Comparison of ENCODE assay signal across 14 cellular contexts in the genomic region with DNA sequence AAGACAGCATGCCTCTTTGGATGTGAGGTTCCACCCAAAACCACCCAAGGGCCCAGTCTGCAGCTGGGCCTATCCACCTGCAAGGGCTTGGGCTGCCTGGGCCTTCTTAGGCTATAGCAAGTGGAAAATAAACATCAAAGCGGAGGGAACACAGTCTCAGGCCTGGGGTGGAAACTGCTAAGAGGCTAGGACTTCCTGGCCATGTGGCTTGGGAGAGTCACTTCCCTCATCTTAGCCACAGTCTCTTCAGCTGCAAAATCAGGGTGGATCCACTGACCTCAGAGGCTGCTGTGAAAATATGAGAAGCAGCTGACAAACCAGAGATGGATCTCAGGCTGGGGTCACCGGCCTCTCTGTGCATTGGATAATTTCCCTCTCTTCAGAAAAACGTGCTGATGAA. TPM values are rescaled to one million over a fixed set of nuclear protein-coding genes. Genes with fewer than 3 reads are reported as not detected.
DNase-seq lines count a peak whose midpoint lies in the region; ATAC-seq and TF ChIP-seq lines count a peak whose summit lies in the region.
"Had no signal": no experiment of that assay in that cellular context is flagged by ENCODE, and none has a peak within 500 bp of the region (broad histone marks: within the 10 kb centered on the region; RNA-seq: fewer than 3 reads in every experiment).

No MANE protein-coding gene starts in this region.

- no peak overlapping the region for H3K4me2 ChIP-seq in DND-41 (ENCODE audit: insufficient read depth, low read length)

- H3K27me3 Mint-ChIP-seq in activated CD8-positive, alpha-beta T cell treated with anti-CD3 and anti-CD28 coated beads, Interleukin-2, amount 10 ng/mL, durations not matched to agents 7 days and 5 days (ENCODE audit: low read depth): no peaks in the 10 kb centered on the region
- H3K27me3 Mint-ChIP-seq in natural killer cell treated with Interleukin-12 subunit alpha and Interleukin-12 subunit beta and Interleukin-15 and Interleukin-18, amount 100 ng/mL, for 72 hours: no peaks in the 10 kb centered on the region

- H3K27ac ChIP-seq in DND-41 (ENCODE audit: low read length): 0 out of 2 replicates have a peak overlapping the region, but pooled peaks have one; percentile 25
- H3K27ac ChIP-seq: testis had no signal

- peaks cover 62% of the 10 kb centered on the region for H3K36me3 Mint-ChIP-seq in activated CD8-positive, alpha-beta T cell treated with anti-CD3 and anti-CD28 coated beads, Interleukin-2, amount 10 ng/mL, durations not matched to agents 7 days and 5 days (ENCODE audit: low read depth)
- H3K36me3 Mint-ChIP-seq in natural killer cell treated with Interleukin-12 subunit alpha and Interleukin-12 subunit beta and Interleukin-15 and Interleukin-18, amount 100 ng/mL, for 72 hours: peaks cover 17% of the 10 kb centered on the region

- H3K4me1 Mint-ChIP-seq in activated CD8-positive, alpha-beta T cell treated with anti-CD3 and anti-CD28 coated beads, Interleukin-2, amount 10 ng/mL, durations not matched to agents 7 days and 5 days (ENCODE audit: low read depth): peaks cover 53% of the 10 kb centered on the region
- peaks cover 46% of the 10 kb centered on the region in 2 donors for H3K4me1 Mint-ChIP-seq in natural killer cell treated with Interleukin-12 subunit alpha and Interleukin-12 subunit beta and Interleukin-15 and Interleukin-18, amount 100 ng/mL, for 72 hours (ENCODE audit: low read depth in 2 of 2)

- no peak overlapping the region for H3K9ac ChIP-seq in DND-41 (ENCODE audit: low read depth, low read length)

- H3K27ac Mint-ChIP-seq in activated CD8-positive, alpha-beta T cell treated with anti-CD3 and anti-CD28 coated beads, Interleukin-2, amount 10 ng/mL, durations not matched to agents 7 days and 5 days: peak overlapping the region; percentile 75
- H3K27ac Mint-ChIP-seq in natural killer cell treated with Interleukin-12 subunit alpha and Interleukin-12 subunit beta and Interleukin-15 and Interleukin-18, amount 100 ng/mL, for 72 hours: peak overlapping the region; percentile 63 to 80

- TF ChIP-seq CTCF in DND-41 (IDR thresholded peaks at IDR 0.05; ENCODE audit: borderline replicate concordance, extremely low read depth, low read length, poor library complexity, severe bottlenecking): no peak

- H4K20me1 ChIP-seq in DND-41 (ENCODE audit: insufficient read depth, low read length): peaks cover 7% of the 10 kb centered on the region; the same call in 1 of the 2 replicates

- no peak overlapping the region for H3K4me3 Mint-ChIP-seq in activated CD8-positive, alpha-beta T cell treated with anti-CD3 and anti-CD28 coated beads, Interleukin-2, amount 10 ng/mL, durations not matched to agents 7 days and 5 days
- peak overlapping the region; percentile 70 for H3K4me3 Mint-ChIP-seq in natural killer cell treated with Interleukin-12 subunit alpha and Interleukin-12 subunit beta and Interleukin-15 and Interleukin-18, amount 100 ng/mL, for 72 hours
- H3K4me3 Mint-ChIP-seq: activated T-cell treated with anti-CD3 and anti-CD28 coated beads, Interleukin-2, amount 50 U/mL, for 72 hours had no signal

- H3K4me1 ChIP-seq in DND-41 (ENCODE audit: insufficient read depth, low read length): no peaks in the 10 kb centered on the region

- peaks cover 7% of the 10 kb centered on the region for H3K9me3 Mint-ChIP-seq in activated CD8-positive, alpha-beta T cell treated with anti-CD3 and anti-CD28 coated beads, Interleukin-2, amount 10 ng/mL, durations not matched to agents 7 days and 5 days (ENCODE audit: insufficient read depth)
- no peaks in the 10 kb centered on the region for H3K9me3 Mint-ChIP-seq in natural killer cell treated with Interleukin-12 subunit alpha and Interleukin-12 subunit beta and Interleukin-15 and Interleukin-18, amount 100 ng/mL, for 72 hours

- ATAC-seq in DND-41 (ENCODE audit: insufficient read depth, low read depth) (peak; percentile 61), HG02610 (IDR thresholded peaks at IDR 0.05; ENCODE audit: unreplicated experiment) (no peak), GM21447 (IDR thresholded peaks at IDR 0.05; ENCODE audit: unreplicated experiment) (no peak)
- peak; percentile 73 for ATAC-seq in activated CD8-positive, alpha-beta T cell treated with anti-CD3 and anti-CD28 coated beads, Interleukin-2, amount 10 ng/mL, durations not matched to agents 7 days and 5 days
- ATAC-seq in natural killer cell treated with Interleukin-12 subunit alpha and Interleukin-12 subunit beta and Interleukin-15 and Interleukin-18, amount 100 ng/mL, for 72 hours: peak; percentile 74 to 77
- ATAC-seq: activated T-cell treated with anti-CD3 and anti-CD28 coated beads, Interleukin-2, amount 50 U/mL, for 72 hours; Panc1 had no signal

- CTCF ChIA-PET in activated CD8-positive, alpha-beta T cell treated with anti-CD3 and anti-CD28 coated beads, Interleukin-2, amount 10 ng/mL, durations not matched to agents 7 days and 5 days (lab: Charles Lee): interaction anchor here (1.0 to 1.8 kb wide), 3 partner anchors 17 to 39 kb away, joined by 3 to 11 read pairs (median 3); no protein-coding TSS in a partner anchor

- H3K4me3 ChIP-seq in DND-41 (ENCODE audit: low read depth in 1 of 2, low read length in 2 of 2): no peak overlapping the region
- H3K4me3 ChIP-seq: testis had no signal

- H2AFZ ChIP-seq in DND-41 (ENCODE audit: low read depth, low read length): no peak overlapping the region

- no peaks in the 10 kb centered on the region for H3K27me3 ChIP-seq in DND-41 (ENCODE audit: insufficient read depth, low read length, poor library complexity)
- H3K27me3 ChIP-seq: testis had no signal

- H3K36me3 ChIP-seq in DND-41 (ENCODE audit: insufficient read depth, low read length): peaks cover 17% of the 10 kb centered on the region

- peak; percentile 15 for DNase-seq in DND-41
- DNase-seq in Kasumi-1 (lab: John Stamatoyannopoulos, UW): peak; percentile 69 to 70
- DNase-seq in activated CD8-positive, alpha-beta T cell treated with anti-CD3 and anti-CD28 coated beads, Interleukin-2, amount 10 ng/mL, durations not matched to agents 7 days and 5 days: peak; percentile 59
- no peak for DNase-seq in natural killer cell treated with Interleukin-12 subunit alpha and Interleukin-12 subunit beta and Interleukin-15 and Interleukin-18, amount 100 ng/mL, for 72 hours (ENCODE audit: low spot score)
- DNase-seq in NCI-H2107 (lab: John Stamatoyannopoulos, UW): no peak
- DNase-seq in iPS-NIHi11 (ENCODE audit: low spot score): no peak
- DNase-seq: erythroblast, GOT3, T-helper 9 cell, testis had no signal

- no peaks in the 10 kb centered on the region for H3K9me3 ChIP-seq in DND-41 (ENCODE audit: insufficient read depth, low read length, severe bottlenecking)
- H3K9me3 ChIP-seq: testis had no signal

- H3K79me2 ChIP-seq in DND-41 (ENCODE audit: insufficient read depth, low read length): no peaks in the 10 kb centered on the region

- POLR2A ChIA-PET in activated CD8-positive, alpha-beta T cell treated with anti-CD3 and anti-CD28 coated beads, Interleukin-2, amount 10 ng/mL, durations not matched to agents 7 days and 5 days (lab: Charles Lee): no interaction called here

RNA-seq across cellular contexts. Expression of gene TFIP11, which starts 30.6 kb away (rescaled TPM):
- 10 to 100 TPM; 56.2 to 57.7 TPM for total RNA-seq in activated CD8-positive, alpha-beta T cell treated with anti-CD3 and anti-CD28 coated beads, Interleukin-2, amount 10 ng/mL, durations not matched to agents 7 days and 5 days
- total RNA-seq in natural killer cell treated with Interleukin-12 subunit alpha and Interleukin-12 subunit beta and Interleukin-15 and Interleukin-18, amount 100 ng/mL, for 72 hours: 10 to 100 TPM; 56.5 to 57.7 TPM

RNA-seq across cellular contexts. Expression of gene TPST2, which starts 47.1 kb away (rescaled TPM):
- total RNA-seq in activated CD8-positive, alpha-beta T cell treated with anti-CD3 and anti-CD28 coated beads, Interleukin-2, amount 10 ng/mL, durations not matched to agents 7 days and 5 days: 10 to 100 TPM; 62.8 to 68.9 TPM
- total RNA-seq in natural killer cell treated with Interleukin-12 subunit alpha and Interleukin-12 subunit beta and Interleukin-15 and Interleukin-18, amount 100 ng/mL, for 72 hours: 10 to 100 TPM; 43.1 to 43.6 TPM

RNA-seq across cellular contexts. Expression of gene SRRD, which starts 59.2 kb away (rescaled TPM):
- 10 to 100 TPM; 21.6 to 22.6 TPM for total RNA-seq in activated CD8-positive, alpha-beta T cell treated with anti-CD3 and anti-CD28 coated beads, Interleukin-2, amount 10 ng/mL, durations not matched to agents 7 days and 5 days
- total RNA-seq in natural killer cell treated with Interleukin-12 subunit alpha and Interleukin-12 subunit beta and Interleukin-15 and Interleukin-18, amount 100 ng/mL, for 72 hours: 10 to 100 TPM; 28.6 to 31.8 TPM

RNA-seq across cellular contexts. Expression of gene HPS4, which starts 59.2 kb away (rescaled TPM):
- total RNA-seq in activated CD8-positive, alpha-beta T cell treated with anti-CD3 and anti-CD28 coated beads, Interleukin-2, amount 10 ng/mL, durations not matched to agents 7 days and 5 days: 10 to 100 TPM; 32.2 to 34.6 TPM
- total RNA-seq in natural killer cell treated with Interleukin-12 subunit alpha and Interleukin-12 subunit beta and Interleukin-15 and Interleukin-18, amount 100 ng/mL, for 72 hours: 10 to 100 TPM; 31.0 to 40.1 TPM

Comparison
In these comparisons a context has a peak if more than half of its experiments do, and no peak if none do; other contexts are left out.
1. ATAC-seq: peak in DND-41 (single experiment), activated CD8-positive, alpha-beta T cell treated with anti-CD3 and anti-CD28 coated beads, Interleukin-2, amount 10 ng/mL, durations not matched to agents 7 days and 5 days (single experiment) and natural killer cell treated with Interleukin-12 subunit alpha and Interleukin-12 subunit beta and Interleukin-15 and Interleukin-18, amount 100 ng/mL, for 72 hours (2 of 2); none in HG02610 (single experiment) and GM21447 (single experiment).
2. DNase-seq: peak in DND-41 (single experiment), Kasumi-1 (2 of 2) and activated CD8-positive, alpha-beta T cell treated with anti-CD3 and anti-CD28 coated beads, Interleukin-2, amount 10 ng/mL, durations not matched to agents 7 days and 5 days (single experiment); none in natural killer cell treated with Interleukin-12 subunit alpha and Interleukin-12 subunit beta and Interleukin-15 and Interleukin-18, amount 100 ng/mL, for 72 hours (single experiment), NCI-H2107 (single experiment) and iPS-NIHi11 (single experiment).